ENCODE assay signal across 9 cellular contexts in the genomic region with DNA sequence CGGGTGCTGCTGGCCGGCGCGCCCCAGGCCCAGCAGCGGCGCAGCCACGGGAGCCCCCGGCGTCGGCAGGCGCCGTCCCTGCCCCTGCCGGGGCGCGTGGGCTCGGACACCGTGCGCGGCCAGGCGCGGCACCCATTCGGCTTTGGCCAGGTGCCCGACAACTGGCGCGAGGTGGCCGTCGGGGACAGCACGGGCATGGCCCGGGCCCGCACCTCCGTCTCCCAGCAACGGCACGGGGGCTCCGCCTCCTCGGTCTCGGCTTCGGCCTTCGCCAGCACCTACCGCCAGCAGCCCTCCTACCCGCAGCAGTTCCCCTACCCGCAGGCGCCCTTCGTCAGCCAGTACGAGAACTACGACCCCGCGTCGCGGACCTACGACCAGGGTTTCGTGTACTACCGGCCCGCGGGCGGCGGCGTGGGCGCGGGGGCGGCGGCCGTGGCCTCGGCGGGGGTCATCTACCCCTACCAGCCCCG. TPM values are rescaled to one million over a fixed set of nuclear protein-coding genes. Genes with fewer than 3 reads are reported as not detected.
DNase-seq lines count a peak whose midpoint lies in the region; ATAC-seq and TF ChIP-seq lines count a peak whose summit lies in the region.
"Had no signal": no experiment of that assay in that cellular context is flagged by ENCODE, and none has a peak within 500 bp of the region (broad histone marks: within the 10 kb centered on the region; RNA-seq: fewer than 3 reads in every experiment).

No MANE protein-coding gene starts in this region.

- no peak for TF ChIP-seq CTCF in cardiac muscle cell (IDR thresholded peaks at IDR 0.05; ENCODE audit: low read depth, low read length)

- no peaks in the 10 kb centered on the region for H3K9me3 ChIP-seq in cardiac muscle cell (ENCODE audit: low read depth)

- DNase-seq in EH (ENCODE audit: low read depth) (peak; percentile 60), NCI-H226 (peak; percentile 44), cardiac muscle cell (ENCODE audit: low read depth in 1 of 2, low spot score in 1 of 2) (peak; percentile 33 to 74), posterior vena cava (ENCODE audit: low spot score) (peak; percentile 89), 8988T (no peak)
- DNase-seq in activated T-helper 9 cell treated with anti-CD3 and anti-CD28 coated beads, Interleukin-2, amount 50 U/mL, for 16 hours (ENCODE audit: low read depth), result peak; percentile 30

- peak overlapping the region; percentile 66 for H3K27ac ChIP-seq in cardiac muscle cell

- ATAC-seq in GM19455 (IDR thresholded peaks at IDR 0.05; ENCODE audit: unreplicated experiment) (no peak), GM19463 (IDR thresholded peaks at IDR 0.05; ENCODE audit: unreplicated experiment) (no peak)

- intact Hi-C loops in posterior vena cava (cut with DNase I), result loop anchor here in 1 of 2 donors (10.0 kb wide), 1 partner anchor 232 kb away; no protein-coding TSS in a partner anchor

- H3K36me3 ChIP-seq in cardiac muscle cell, result no peaks in the 10 kb centered on the region

- peaks cover 34% of the 10 kb centered on the region for H3K4me1 ChIP-seq in cardiac muscle cell (ENCODE audit: low read depth)

- no peaks in the 10 kb centered on the region for H3K27me3 ChIP-seq in cardiac muscle cell

- H3K4me3 ChIP-seq in cardiac muscle cell, result peak overlapping the region; percentile 56

RNA-seq across cellular contexts. Expression of a gene that starts 0.8 kb away (rescaled TPM):
- total RNA-seq in cardiac muscle cell, result 54.5 and 79.4 TPM in 2 replicates
- 82.3 and 92.4 TPM in 2 replicates for polyA plus RNA-seq in cardiac muscle cell
- 100 to 1,000 TPM in 1 of 2 donors, 10 to 100 TPM in 1; 94.6 to 110 TPM for total RNA-seq in posterior vena cava
- polyA plus RNA-seq: K562 had no signal

RNA-seq across cellular contexts. Expression of a gene that starts 53.7 kb away (rescaled TPM):
- total RNA-seq in cardiac muscle cell (not detected in 2 replicates), posterior vena cava (not detected)
- polyA plus RNA-seq in cardiac muscle cell, result not detected in 2 replicates
- total RNA-seq: K562 had no signal
- polyA plus RNA-seq: K562 had no signal
